20 cellular contexts compared by ENCODE assay signal in genomic region chr13:99870541-99870940, GRCh38.
A peak's percentile ranks its signal among the peaks of the same experiment; 100 is the strongest.
DNase-seq lines count a peak whose midpoint lies in the region; ATAC-seq and TF ChIP-seq lines count a peak whose summit lies in the region.
"Had no signal": no experiment of that assay in that cellular context is flagged by ENCODE, and none has a peak within 500 bp of the region (broad histone marks: within the 10 kb centered on the region; RNA-seq: fewer than 3 reads in every experiment).

No MANE protein-coding gene starts in this region.

- peak overlapping the region; percentile 37; the same call in 1 of the 2 replicates for H3K4me2 ChIP-seq in OCI-LY7 (ENCODE audit: low read length)
- no peak overlapping the region for H3K4me2 ChIP-seq in PC-3 (ENCODE audit: low read length)
- H3K4me2 ChIP-seq: KMS-11, PC-9 had no signal

- BruUV-seq in OCI-LY7 (replicated peaks; lab: Mats Ljungman, UMichigan) (no TSS peak), PC-3 (replicated peaks; lab: Mats Ljungman, UMichigan) (no TSS peak)

- H3K27ac ChIP-seq in OCI-LY7 (ENCODE audit: low read depth, low read length, poor library complexity, severe bottlenecking), result no peak overlapping the region
- H3K27ac ChIP-seq in PC-3 (ENCODE audit: low read length), result no peak overlapping the region
- H3K27ac ChIP-seq: BLaER1 treated with 17β-estradiol and CSF1 and Interleukin-3, amounts not matched to agents 10 nM and 100 nM; cardiac muscle cell; KMS-11; PC-9; prostate gland; uterus had no signal

- peaks cover 49% of the 10 kb centered on the region for H3K27me3 ChIP-seq in PC-3 (ENCODE audit: low read length)
- H3K27me3 ChIP-seq: BLaER1 treated with 17β-estradiol and CSF1 and Interleukin-3, amounts not matched to agents 10 nM and 100 nM; cardiac muscle cell; uterus had no signal

- no peaks in the 10 kb centered on the region for H3K9me2 ChIP-seq in OCI-LY7 (ENCODE audit: insufficient read depth, low read length)
- no peaks in the 10 kb centered on the region for H3K9me2 ChIP-seq in PC-3 (replicated peaks; ENCODE audit: low read length)

- POLR2A ChIA-PET in OCI-LY7 (lab: Charles Lee), result no interaction called here
- POLR2A ChIA-PET in PC-3 (lab: Charles Lee; ENCODE audit: unreplicated experiment), result no interaction called here

- ATAC-seq in PC-3 (no peak), GM18870 (IDR thresholded peaks at IDR 0.05; ENCODE audit: unreplicated experiment) (no peak)

- peak overlapping the region; percentile 32 for H3K4me3 Mint-ChIP-seq in progenitor cell of endocrine pancreas (ENCODE audit: low read depth)
- H3K4me3 Mint-ChIP-seq: immature natural killer cell had no signal

- peak; percentile 54 for DNase-seq in NCI-H2171 treated with DMSO at 0.1 percent for 48 hours (lab: John Stamatoyannopoulos, UW)
- no peak for DNase-seq in NCI-H2171 (lab: John Stamatoyannopoulos, UW)
- DNase-seq in NCI-H1930 (lab: John Stamatoyannopoulos, UW), result peak; percentile 90 to 95
- DNase-seq in OCI-LY7 (ENCODE audit: low spot score), result no peak
- no peak for DNase-seq in progenitor cell of endocrine pancreas (ENCODE audit: low spot score, unreplicated experiment)
- DNase-seq in PC-3, result no peak
- DNase-seq in GF-D8 (lab: John Stamatoyannopoulos, UW), result no peak
- DNase-seq: activated CD4-positive, alpha-beta T cell treated with anti-CD3 and anti-CD28 coated beads, Interleukin-2, amount 50 U/mL, for 48 hours; activated naive CD4-positive, alpha-beta T cell; amygdala; dermis blood vessel endothelial cell; immature natural killer cell; PC-9; T-helper 2 cell; uterus had no signal

- H4K20me1 ChIP-seq in OCI-LY7 (ENCODE audit: insufficient read depth, low read length), result no peaks in the 10 kb centered on the region
- no peaks in the 10 kb centered on the region for H4K20me1 ChIP-seq in PC-3 (ENCODE audit: low read length)
- H4K20me1 ChIP-seq: BLaER1 treated with 17β-estradiol and CSF1 and Interleukin-3, amounts not matched to agents 10 nM and 100 nM had no signal

- peaks cover 15% of the 10 kb centered on the region for H3K4me1 Mint-ChIP-seq in progenitor cell of endocrine pancreas (ENCODE audit: low read depth)
- H3K4me1 Mint-ChIP-seq: immature natural killer cell had no signal

- no peaks in the 10 kb centered on the region for H3K9me3 Mint-ChIP-seq in progenitor cell of endocrine pancreas (ENCODE audit: low read depth)
- H3K9me3 Mint-ChIP-seq: immature natural killer cell had no signal

- H3K4me1 ChIP-seq in OCI-LY7 (ENCODE audit: insufficient read depth, low read length, poor library complexity, severe bottlenecking) (peaks cover 10% of the 10 kb centered on the region), PC-3 (ENCODE audit: insufficient read depth, low read length) (no peaks in the 10 kb centered on the region)
- H3K4me1 ChIP-seq: prostate gland, uterus had no signal

- no peak overlapping the region for H3K4me3 ChIP-seq in OCI-LY7 (ENCODE audit: low read depth, low read length, poor library complexity, severe bottlenecking)
- H3K4me3 ChIP-seq in PC-3 (ENCODE audit: low read length), result no peak overlapping the region
- H3K4me3 ChIP-seq: BLaER1 treated with 17β-estradiol and CSF1 and Interleukin-3, amounts not matched to agents 10 nM and 100 nM; cardiac muscle cell; PC-9; prostate gland; uterus had no signal

- H2AFZ ChIP-seq in OCI-LY7 (ENCODE audit: low read length) (peak overlapping the region; percentile 50; the same call in 1 of the 2 replicates), PC-3 (ENCODE audit: low read length) (no peak overlapping the region)
- H2AFZ ChIP-seq: PC-9 had no signal

- H3K79me2 ChIP-seq in OCI-LY7 (ENCODE audit: insufficient read depth, low read depth, low read length), result no peaks in the 10 kb centered on the region
- no peaks in the 10 kb centered on the region for H3K79me2 ChIP-seq in PC-3 (ENCODE audit: low read length)

- H3K9me3 ChIP-seq in OCI-LY7 (ENCODE audit: low read length), result no peaks in the 10 kb centered on the region
- no peaks in the 10 kb centered on the region for H3K9me3 ChIP-seq in PC-3 (ENCODE audit: low read length)
- H3K9me3 ChIP-seq: BLaER1 treated with 17β-estradiol and CSF1 and Interleukin-3, amounts not matched to agents 10 nM and 100 nM; prostate gland; uterus had no signal

- no peaks in the 10 kb centered on the region for H3K27me3 Mint-ChIP-seq in progenitor cell of endocrine pancreas

- H3K9ac ChIP-seq in PC-3 (ENCODE audit: low read length), result no peak overlapping the region
- H3K9ac ChIP-seq: BLaER1 treated with 17β-estradiol and CSF1 and Interleukin-3, amounts not matched to agents 10 nM and 100 nM; KMS-11 had no signal

- H3K36me3 ChIP-seq in OCI-LY7 (ENCODE audit: insufficient read depth, low read length), result no peaks in the 10 kb centered on the region
- H3K36me3 ChIP-seq in PC-3 (ENCODE audit: low read depth, low read length), result no peaks in the 10 kb centered on the region
- H3K36me3 ChIP-seq: BLaER1 treated with 17β-estradiol and CSF1 and Interleukin-3, amounts not matched to agents 10 nM and 100 nM; cardiac muscle cell; prostate gland; uterus had no signal

- H3F3A ChIP-seq in PC-3 (ENCODE audit: low read length, unreplicated experiment), result no peaks in the 10 kb centered on the region

- intact Hi-C loops in OCI-LY7 (cut with micrococcal nuclease; ENCODE audit: unreplicated experiment) (no loop called here), PC-3 (cut with micrococcal nuclease) (no loop called here)

- H3K36me3 Mint-ChIP-seq in progenitor cell of endocrine pancreas (ENCODE audit: insufficient read depth), result no peaks in the 10 kb centered on the region

- CTCF ChIA-PET in OCI-LY7 (lab: Charles Lee; ENCODE audit: unreplicated experiment), result no interaction called here
- CTCF ChIA-PET in PC-3 (lab: Charles Lee), result no interaction called here

- TF ChIP-seq CTCF in OCI-LY7 (conservative IDR thresholded peaks at IDR 0.05; ENCODE audit: low read length) (no peak), progenitor cell of endocrine pancreas (IDR thresholded peaks at IDR 0.05; ENCODE audit: unreplicated experiment) (no peak), PC-3 (conservative IDR thresholded peaks at IDR 0.05; ENCODE audit: low read depth, low read length) (no peak)

- no peak overlapping the region for H3K27ac Mint-ChIP-seq in progenitor cell of endocrine pancreas
- H3K27ac Mint-ChIP-seq: immature natural killer cell had no signal

Comparison
In these comparisons a context has a peak if more than half of its experiments do, and no peak if none do; other contexts are left out.
1. DNase-seq: peak in NCI-H2171 treated with DMSO at 0.1 percent for 48 hours (single experiment) and NCI-H1930 (2 of 2); none in NCI-H2171 (single experiment), OCI-LY7 (single experiment), progenitor cell of endocrine pancreas (single experiment), PC-3 (single experiment) and GF-D8 (single experiment).